Comparison of ENCODE assay signal across 8 cellular contexts in genomic region chr11:123580557-123581275, GRCh38.
DNase-seq lines count a peak whose midpoint lies in the region; ATAC-seq and TF ChIP-seq lines count a peak whose summit lies in the region.

No MANE protein-coding gene starts in this region.

- no peak overlapping the region for H3K27ac ChIP-seq in left ventricle myocardium inferior (replicated peaks)
- no peak overlapping the region for H3K27ac ChIP-seq in gastrocnemius medialis

- in situ Hi-C loops in SK-MEL-5 (cut with HindIII; ENCODE audit: low pct_unique_long_range_greater_than_20kb, low sequenced_read_pairs), result no loop called here
- in situ Hi-C loops in gastrocnemius medialis (cut with MboI; ENCODE audit: low sequenced_read_pairs in 4 of 4), result loop anchor here in 1 of 4 donors (10.0 kb wide), 1 partner anchor 124 kb away; no protein-coding TSS in a partner anchor

- TF ChIP-seq POLR2A in gastrocnemius medialis (IDR thresholded peaks at IDR 0.05), result no peak

- H3K36me3 ChIP-seq in left ventricle myocardium inferior (no peaks in the 10 kb centered on the region), gastrocnemius medialis (no peaks in the 10 kb centered on the region)

- H3K27ac Mint-ChIP-seq in activated naive CD4-positive, alpha-beta T cell treated with anti-CD3 and anti-CD28 coated beads, Interleukin-2, amount 10 ng/mL, durations not matched to agents 7 days and 5 days, result peak overlapping the region; percentile 24

- H3K4me1 Mint-ChIP-seq in activated naive CD4-positive, alpha-beta T cell treated with anti-CD3 and anti-CD28 coated beads, Interleukin-2, amount 10 ng/mL, durations not matched to agents 7 days and 5 days, result peaks cover 18% of the 10 kb centered on the region

- H3K4me1 ChIP-seq in left ventricle myocardium inferior, result peaks cover 12% of the 10 kb centered on the region
- H3K4me1 ChIP-seq in gastrocnemius medialis, result peaks cover 0 to 4% of the 10 kb centered on the region in 2 donors

- intact Hi-C loops in left ventricle myocardium inferior (cut with micrococcal nuclease), result loop anchor here (5.0 kb wide), 1 partner anchor 127 kb away; no protein-coding TSS in a partner anchor
- intact Hi-C loops in gastrocnemius medialis (cut with DNase I; ENCODE audit: low total_unique reads), result loop anchor here (5.0 kb wide), 1 partner anchor 127 kb away; no protein-coding TSS in a partner anchor

- H3K4me3 Mint-ChIP-seq in activated naive CD4-positive, alpha-beta T cell treated with anti-CD3 and anti-CD28 coated beads, Interleukin-2, amount 10 ng/mL, durations not matched to agents 7 days and 5 days, result no peak overlapping the region

- H3K9me3 Mint-ChIP-seq in activated naive CD4-positive, alpha-beta T cell treated with anti-CD3 and anti-CD28 coated beads, Interleukin-2, amount 10 ng/mL, durations not matched to agents 7 days and 5 days, result no peaks in the 10 kb centered on the region

- peak; percentile 89 for ATAC-seq in GM21515 (IDR thresholded peaks at IDR 0.05; ENCODE audit: unreplicated experiment)
- peak; percentile 72 to 75 for ATAC-seq in gastrocnemius medialis

- DNase-seq in DMS153 treated with DMSO at 0.1 percent for 48 hours (lab: John Stamatoyannopoulos, UW; ENCODE audit: unreplicated experiment), result peak; percentile 54
- peak; percentile 83 for DNase-seq in HuH-7 (ENCODE audit: low spot score)
- DNase-seq in SK-MEL-5 (ENCODE audit: low read depth, low spot score), result peak; percentile 64
- DNase-seq in activated naive CD4-positive, alpha-beta T cell treated with anti-CD3 and anti-CD28 coated beads, Interleukin-2, amount 10 ng/mL, durations not matched to agents 7 days and 5 days, result peak; percentile 80
- peak; percentile 44 for DNase-seq in left ventricle myocardium inferior
- peak; percentile 32 to 43 for DNase-seq in gastrocnemius medialis
- DNase-seq in amniotic stem cell (lab: John Stamatoyannopoulos, UW), result no peak

- H3K27me3 ChIP-seq in left ventricle myocardium inferior (ENCODE audit: low read depth), result peaks cover 4% of the 10 kb centered on the region
- no peaks in the 10 kb centered on the region for H3K27me3 ChIP-seq in gastrocnemius medialis

- H3K9me3 ChIP-seq in left ventricle myocardium inferior (replicated peaks), result no peaks in the 10 kb centered on the region
- H3K9me3 ChIP-seq in gastrocnemius medialis, result no peaks in the 10 kb centered on the region

- CTCF ChIA-PET in activated naive CD4-positive, alpha-beta T cell treated with anti-CD3 and anti-CD28 coated beads, Interleukin-2, amount 10 ng/mL, durations not matched to agents 7 days and 5 days (lab: Charles Lee), result interaction anchor here (0.6 to 3.0 kb wide), 23 partner anchors 9 to 1196 kb away, joined by 3 to 27 read pairs (median 4); no protein-coding TSS in a partner anchor

- no peaks in the 10 kb centered on the region for H3K27me3 Mint-ChIP-seq in activated naive CD4-positive, alpha-beta T cell treated with anti-CD3 and anti-CD28 coated beads, Interleukin-2, amount 10 ng/mL, durations not matched to agents 7 days and 5 days

- no peak overlapping the region for H3K4me3 ChIP-seq in left ventricle myocardium inferior
- no peak overlapping the region for H3K4me3 ChIP-seq in gastrocnemius medialis

- H3K36me3 Mint-ChIP-seq in activated naive CD4-positive, alpha-beta T cell treated with anti-CD3 and anti-CD28 coated beads, Interleukin-2, amount 10 ng/mL, durations not matched to agents 7 days and 5 days, result no peaks in the 10 kb centered on the region

- TF ChIP-seq CTCF in left ventricle myocardium inferior (IDR thresholded peaks at IDR 0.05; ENCODE audit: borderline replicate concordance) (peak; percentile 92), gastrocnemius medialis (IDR thresholded peaks at IDR 0.05 in 4 of 5, conservative IDR thresholded peaks at IDR 0.05 in 1 of 5) (peak; percentile 60 to 94 (median 86))
